Comparison of ENCODE assay signal across 14 cellular contexts in the genomic region with DNA sequence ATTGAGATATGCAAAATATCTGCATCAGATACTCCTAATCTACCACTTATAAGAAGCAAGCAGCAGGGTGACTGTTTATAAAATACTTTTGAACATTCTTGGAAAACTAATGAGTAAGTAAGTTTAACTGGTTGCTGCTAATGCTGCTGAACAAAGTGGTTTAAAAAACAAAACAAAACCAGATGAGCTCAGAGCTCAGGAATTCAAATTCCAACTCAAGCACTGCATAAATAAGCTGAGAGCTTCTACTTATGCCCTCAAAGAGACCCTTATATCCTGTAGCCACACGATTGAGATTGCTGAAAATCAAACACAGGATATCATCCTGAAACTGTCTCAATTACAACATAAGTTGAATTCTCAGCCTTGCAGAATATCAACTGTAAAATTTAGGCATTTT.
DNase-seq lines count a peak whose midpoint lies in the region; ATAC-seq and TF ChIP-seq lines count a peak whose summit lies in the region.
"Had no signal": no experiment of that assay in that cellular context is flagged by ENCODE, and none has a peak within 500 bp of the region (broad histone marks: within the 10 kb centered on the region; RNA-seq: fewer than 3 reads in every experiment).

No MANE protein-coding gene starts in this region.

- H3K4me3 Mint-ChIP-seq in chondrocyte (ENCODE audit: unreplicated experiment): no peak overlapping the region
- H3K4me3 Mint-ChIP-seq: activated CD4-positive, alpha-beta T cell treated with anti-CD3 and anti-CD28 coated beads for 36 hours; activated T-helper 1 cell treated with anti-CD3 and anti-CD28 coated beads, Interleukin-12 subunit alpha, Interleukin-12 subunit beta, Interleukin-2, Interleukin-4 antibody, amounts not matched to agents 30 ng/mL and 10 ng/mL and 1 ng/mL, durations not matched to agents 14 hours and 24 hours and 36 hours had no signal

- no peaks in the 10 kb centered on the region for H3K9me3 ChIP-seq in ascending aorta
- no peaks in the 10 kb centered on the region for H3K9me3 ChIP-seq in right cardiac atrium (ENCODE audit: control insufficient read depth, low read length)
- H3K9me3 ChIP-seq: esophagus muscularis mucosa had no signal

- H3K27ac ChIP-seq in ascending aorta (no peak overlapping the region), right cardiac atrium (ENCODE audit: low read length) (no peak overlapping the region)
- H3K27ac ChIP-seq: esophagus muscularis mucosa, parathyroid adenoma had no signal

- intact Hi-C loops in ascending aorta (cut with DNase I): no loop called here
- intact Hi-C loops in right cardiac atrium (cut with DNase I): no loop called here

- H3K4me3 ChIP-seq in fibroblast of the aortic adventitia (ENCODE audit: low read depth, low read length) (no peak overlapping the region), ascending aorta (no peak overlapping the region), right cardiac atrium (ENCODE audit: low read length) (no peak overlapping the region)
- H3K4me3 ChIP-seq: esophagus muscularis mucosa had no signal

- peaks cover 33% of the 10 kb centered on the region for H3K4me1 Mint-ChIP-seq in chondrocyte (ENCODE audit: low read depth)
- H3K4me1 Mint-ChIP-seq: activated CD4-positive, alpha-beta T cell treated with anti-CD3 and anti-CD28 coated beads for 36 hours had no signal

- H3K27me3 ChIP-seq in ascending aorta: no peaks in the 10 kb centered on the region
- H3K27me3 ChIP-seq in right cardiac atrium (ENCODE audit: control insufficient read depth, insufficient read depth): no peaks in the 10 kb centered on the region
- H3K27me3 ChIP-seq: esophagus muscularis mucosa had no signal

- no peak for ATAC-seq in right cardiac atrium
- ATAC-seq: activated CD4-positive, alpha-beta T cell treated with anti-CD3 and anti-CD28 coated beads for 36 hours had no signal

- WGBS in right cardiac atrium: 15% methylated on average over 1 of the region's 1 CpG

- H3K36me3 Mint-ChIP-seq in chondrocyte (ENCODE audit: low read depth): no peaks in the 10 kb centered on the region

- peaks cover 5% of the 10 kb centered on the region for H3K9me3 Mint-ChIP-seq in chondrocyte (ENCODE audit: low read depth)
- H3K9me3 Mint-ChIP-seq: activated T-helper 1 cell treated with anti-CD3 and anti-CD28 coated beads, Interleukin-12 subunit alpha, Interleukin-12 subunit beta, Interleukin-2, Interleukin-4 antibody, amounts not matched to agents 30 ng/mL and 10 ng/mL and 1 ng/mL, durations not matched to agents 14 hours and 24 hours and 36 hours had no signal

- no peaks in the 10 kb centered on the region for H3K27me3 Mint-ChIP-seq in chondrocyte (ENCODE audit: low read depth)

- H3K36me3 ChIP-seq in ascending aorta: no peaks in the 10 kb centered on the region
- H3K36me3 ChIP-seq: esophagus muscularis mucosa had no signal

- H3K27ac Mint-ChIP-seq in chondrocyte (ENCODE audit: unreplicated experiment): no peak overlapping the region
- H3K27ac Mint-ChIP-seq: activated CD4-positive, alpha-beta T cell treated with anti-CD3 and anti-CD28 coated beads for 36 hours; activated T-helper 1 cell treated with anti-CD3 and anti-CD28 coated beads, Interleukin-12 subunit alpha, Interleukin-12 subunit beta, Interleukin-2, Interleukin-4 antibody, amounts not matched to agents 30 ng/mL and 10 ng/mL and 1 ng/mL, durations not matched to agents 14 hours and 24 hours and 36 hours had no signal

- no peak for TF ChIP-seq CTCF in fibroblast of the aortic adventitia (IDR thresholded peaks at IDR 0.05; ENCODE audit: insufficient read depth, low read length)
- TF ChIP-seq CTCF in chondrocyte (IDR thresholded peaks at IDR 0.05): no peak
- no peak for TF ChIP-seq CTCF in ascending aorta (IDR thresholded peaks at IDR 0.05)

- H3K4me1 ChIP-seq in ascending aorta (no peaks in the 10 kb centered on the region), right cardiac atrium (ENCODE audit: control insufficient read depth, insufficient read depth, low read length) (no peaks in the 10 kb centered on the region)
- H3K4me1 ChIP-seq: esophagus muscularis mucosa, parathyroid adenoma had no signal

- peak; percentile 87 for DNase-seq in ELR (ENCODE audit: low read depth)
- peak; percentile 87 for DNase-seq in RPMI7951 (ENCODE audit: low read depth)
- peak; percentile 1 for DNase-seq in fibroblast of the aortic adventitia (ENCODE audit: low read depth)
- peak; percentile 70 for DNase-seq in retina
- no peak for DNase-seq in chondrocyte (ENCODE audit: low spot score)
- no peak for DNase-seq in globus pallidus (ENCODE audit: low spot score)
- DNase-seq in ascending aorta (ENCODE audit: low spot score in 2 of 2): no peak
- DNase-seq in right cardiac atrium: no peak
- DNase-seq: activated CD4-positive, alpha-beta T cell treated with anti-CD3 and anti-CD28 coated beads for 36 hours; central memory CD4-positive, alpha-beta T cell; COR-L47 had no signal

Comparison
In these comparisons a context has a peak if more than half of its experiments do, and no peak if none do; other contexts are left out.
1. DNase-seq: peak in ELR (single experiment), RPMI7951 (single experiment), fibroblast of the aortic adventitia (single experiment) and retina (single experiment); none in chondrocyte (single experiment), globus pallidus (single experiment), ascending aorta (0 of 2) and right cardiac atrium (0 of 3).